Comparison of ENCODE assay signal across 13 cellular contexts in the genomic region with DNA sequence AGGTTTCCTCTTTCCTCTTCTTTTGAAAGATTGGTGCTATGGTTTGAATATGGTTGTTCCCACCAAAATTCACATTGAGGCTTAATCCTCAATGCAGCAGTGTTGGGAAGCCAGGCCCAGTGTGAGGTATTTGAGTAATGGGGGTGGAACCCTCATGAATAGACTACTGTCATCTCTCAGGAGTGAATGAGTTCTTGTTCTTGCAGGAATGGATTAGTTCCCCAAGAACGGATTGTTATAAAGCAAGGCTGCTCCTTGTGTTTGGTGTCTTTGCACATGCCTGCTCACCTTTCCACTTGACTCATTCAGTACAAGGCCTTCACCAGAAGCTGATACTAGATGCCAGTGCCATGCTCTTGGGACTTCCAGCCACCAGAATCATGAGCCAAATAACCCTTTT.
A peak's percentile ranks its signal among the peaks of the same experiment; 100 is the strongest.
DNase-seq lines count a peak whose midpoint lies in the region; ATAC-seq and TF ChIP-seq lines count a peak whose summit lies in the region.
"Had no signal": no experiment of that assay in that cellular context is flagged by ENCODE, and none has a peak within 500 bp of the region (broad histone marks: within the 10 kb centered on the region; RNA-seq: fewer than 3 reads in every experiment).

No MANE protein-coding gene starts in this region.

- no peak for TF ChIP-seq CTCF in GM13977 (IDR thresholded peaks at IDR 0.05; ENCODE audit: extremely low read depth, insufficient read depth, missing control alignments)

- in situ Hi-C loops in GM13977 (cut with MboI; ENCODE audit: low pct_unique_long_range_greater_than_20kb, low sequenced_read_pairs, unreplicated experiment) = no loop called here

- ATAC-seq in GM21390 (IDR thresholded peaks at IDR 0.05; ENCODE audit: unreplicated experiment) = no peak
- ATAC-seq: GM12878, HepG2 had no signal

- DNase-seq in Ammon's horn (ENCODE audit: low spot score) = peak; percentile 25
- peak; percentile 66 for DNase-seq in NCI-H2171 treated with DMSO at 0.1 percent for 48 hours (lab: John Stamatoyannopoulos, UW)
- peak; percentile 23 for DNase-seq in globus pallidus (ENCODE audit: low spot score)
- peak; percentile 30 for DNase-seq in superior temporal gyrus (ENCODE audit: extremely low spot score)
- no peak for DNase-seq in GM13977 (ENCODE audit: low spot score)
- no peak for DNase-seq in kidney tubule cell (ENCODE audit: low spot score)
- DNase-seq: ACHN; C1 segment of cervical spinal cord; CD4-positive, alpha-beta T cell; DMS79 had no signal

Comparison
In these comparisons a context has a peak if more than half of its experiments do, and no peak if none do; other contexts are left out.
1. DNase-seq: peak in Ammon's horn (single experiment), NCI-H2171 treated with DMSO at 0.1 percent for 48 hours (single experiment), globus pallidus (single experiment) and superior temporal gyrus (single experiment); none in GM13977 (single experiment) and kidney tubule cell (single experiment).